1 cellular context compared by ENCODE assay signal in the genomic region with DNA sequence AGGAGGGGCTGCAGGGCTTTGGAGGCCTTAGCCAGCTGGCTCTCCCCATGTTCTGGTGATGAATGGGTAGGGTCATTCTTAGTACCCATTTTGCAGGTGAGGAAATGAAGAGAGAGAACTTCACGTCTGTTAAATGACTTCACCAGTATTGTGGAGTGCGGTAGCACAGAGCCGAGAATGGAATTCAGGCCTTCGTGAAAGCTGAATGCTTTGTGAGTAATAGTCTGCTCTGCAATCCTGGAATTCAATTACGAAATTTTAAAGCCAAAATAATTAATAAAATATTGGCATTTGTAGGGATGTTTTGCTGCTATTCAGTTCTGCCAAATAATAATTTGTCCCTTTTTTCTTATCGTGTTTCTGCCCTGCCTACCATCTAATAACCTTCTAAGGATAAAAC.
TF ChIP-seq lines count a peak whose summit lies in the region.

No MANE protein-coding gene starts in this region.

TF ChIP-seq in SK-N-SH treated with all-trans-retinoic acid at 6 μM for 48 hours, 23 proteins besides CTCF, POLR2A, EP300 and RAD21 (continued from another document):
- TF ChIP-seq TOX (CRISPR knock-in tag; IDR thresholded peaks at IDR 0.05; ENCODE audit: borderline replicate concordance) (no peak), TCF4 (CRISPR knock-in tag; IDR thresholded peaks at IDR 0.05; ENCODE audit: borderline replicate concordance) (no peak), ZC3H10 (CRISPR knock-in tag; IDR thresholded peaks at IDR 0.05) (no peak)
- TF ChIP-seq, protein P1, sequence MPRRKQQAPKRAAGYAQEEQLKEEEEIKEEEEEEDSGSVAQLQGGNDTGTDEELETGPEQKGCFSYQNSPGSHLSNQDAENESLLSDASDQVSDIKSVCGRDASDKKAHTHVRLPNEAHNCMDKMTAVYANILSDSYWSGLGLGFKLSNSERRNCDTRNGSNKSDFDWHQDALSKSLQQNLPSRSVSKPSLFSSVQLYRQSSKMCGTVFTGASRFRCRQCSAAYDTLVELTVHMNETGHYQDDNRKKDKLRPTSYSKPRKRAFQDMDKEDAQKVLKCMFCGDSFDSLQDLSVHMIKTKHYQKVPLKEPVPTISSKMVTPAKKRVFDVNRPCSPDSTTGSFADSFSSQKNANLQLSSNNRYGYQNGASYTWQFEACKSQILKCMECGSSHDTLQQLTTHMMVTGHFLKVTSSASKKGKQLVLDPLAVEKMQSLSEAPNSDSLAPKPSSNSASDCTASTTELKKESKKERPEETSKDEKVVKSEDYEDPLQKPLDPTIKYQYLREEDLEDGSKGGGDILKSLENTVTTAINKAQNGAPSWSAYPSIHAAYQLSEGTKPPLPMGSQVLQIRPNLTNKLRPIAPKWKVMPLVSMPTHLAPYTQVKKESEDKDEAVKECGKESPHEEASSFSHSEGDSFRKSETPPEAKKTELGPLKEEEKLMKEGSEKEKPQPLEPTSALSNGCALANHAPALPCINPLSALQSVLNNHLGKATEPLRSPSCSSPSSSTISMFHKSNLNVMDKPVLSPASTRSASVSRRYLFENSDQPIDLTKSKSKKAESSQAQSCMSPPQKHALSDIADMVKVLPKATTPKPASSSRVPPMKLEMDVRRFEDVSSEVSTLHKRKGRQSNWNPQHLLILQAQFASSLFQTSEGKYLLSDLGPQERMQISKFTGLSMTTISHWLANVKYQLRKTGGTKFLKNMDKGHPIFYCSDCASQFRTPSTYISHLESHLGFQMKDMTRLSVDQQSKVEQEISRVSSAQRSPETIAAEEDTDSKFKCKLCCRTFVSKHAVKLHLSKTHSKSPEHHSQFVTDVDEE (CRISPR knock-in tag; IDR thresholded peaks at IDR 0.05): no peak
- TF ChIP-seq, protein P2, sequence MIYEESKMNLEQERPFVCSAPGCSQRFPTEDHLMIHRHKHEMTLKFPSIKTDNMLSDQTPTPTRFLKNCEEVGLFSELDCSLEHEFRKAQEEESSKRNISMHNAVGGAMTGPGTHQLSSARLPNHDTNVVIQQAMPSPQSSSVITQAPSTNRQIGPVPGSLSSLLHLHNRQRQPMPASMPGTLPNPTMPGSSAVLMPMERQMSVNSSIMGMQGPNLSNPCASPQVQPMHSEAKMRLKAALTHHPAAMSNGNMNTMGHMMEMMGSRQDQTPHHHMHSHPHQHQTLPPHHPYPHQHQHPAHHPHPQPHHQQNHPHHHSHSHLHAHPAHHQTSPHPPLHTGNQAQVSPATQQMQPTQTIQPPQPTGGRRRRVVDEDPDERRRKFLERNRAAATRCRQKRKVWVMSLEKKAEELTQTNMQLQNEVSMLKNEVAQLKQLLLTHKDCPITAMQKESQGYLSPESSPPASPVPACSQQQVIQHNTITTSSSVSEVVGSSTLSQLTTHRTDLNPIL (CRISPR knock-in tag; IDR thresholded peaks at IDR 0.05; ENCODE audit: low read depth): no peak
